9 cellular contexts compared by ENCODE assay signal in the genomic region with DNA sequence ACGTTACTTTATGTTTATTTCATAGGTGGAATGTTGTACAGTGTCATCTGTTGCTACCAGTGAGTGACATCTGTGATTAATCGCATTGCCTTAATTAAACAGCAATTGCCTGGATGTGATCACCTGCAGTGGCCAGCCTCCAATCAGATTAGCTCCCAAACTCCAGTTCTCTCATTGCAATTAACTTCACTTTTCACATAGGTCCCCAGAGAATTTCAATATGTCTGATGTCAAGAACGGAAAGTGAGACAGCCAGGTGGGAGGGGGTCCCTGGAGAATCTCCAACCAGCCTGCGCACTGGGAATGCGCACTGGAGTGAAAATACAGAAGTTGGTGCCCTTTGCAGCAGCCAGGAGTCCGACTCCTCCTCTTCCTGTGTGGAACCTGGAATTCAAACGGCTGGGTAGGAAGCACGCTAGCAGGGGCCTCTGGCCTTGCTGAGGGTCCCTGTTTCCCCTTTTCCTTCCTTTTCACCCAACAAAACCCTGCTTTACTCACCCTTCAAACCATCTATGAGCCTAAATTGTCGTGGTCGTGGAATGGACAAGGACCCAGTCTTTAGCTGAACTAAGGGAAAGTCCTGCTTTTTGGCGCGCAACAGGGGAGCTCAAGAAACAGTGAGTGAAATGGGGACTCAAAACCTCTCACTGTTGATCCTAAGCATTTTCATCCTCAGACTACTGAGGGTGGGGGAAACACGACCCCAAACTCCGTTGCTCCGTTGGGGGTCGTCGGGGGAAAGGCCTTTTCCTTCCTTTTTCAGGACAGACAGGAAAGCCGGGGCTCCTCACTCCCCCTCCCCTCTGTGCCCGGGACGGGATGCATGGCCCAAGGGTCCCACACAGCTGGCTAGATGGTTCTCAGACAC.
A peak's percentile ranks its signal among the peaks of the same experiment; 100 is the strongest.
DNase-seq lines count a peak whose midpoint lies in the region; ATAC-seq and TF ChIP-seq lines count a peak whose summit lies in the region.
"Had no signal": no experiment of that assay in that cellular context is flagged by ENCODE, and none has a peak within 500 bp of the region (broad histone marks: within the 10 kb centered on the region; RNA-seq: fewer than 3 reads in every experiment).

No MANE protein-coding gene starts in this region.

- intact Hi-C loops in ovary (cut with DNase I): no loop called here

- 87% methylated on average over 20 of the region's 20 CpGs for WGBS in HUES64
- WGBS in ovary, 3 donors: 6 to 37% (median 17%) methylated on average over 19 to 20 of the region's 20 CpGs

- no peak overlapping the region for H3K27ac Mint-ChIP-seq in activated naive CD4-positive, alpha-beta T cell treated with anti-CD3 and anti-CD28 coated beads, Interleukin-2, amount 50 U/mL, for 72 hours
- H3K27ac Mint-ChIP-seq: IgD-negative memory B cell had no signal

- H3K9me3 ChIP-seq in HUES64 (ENCODE audit: insufficient read depth, low read depth, low read length) (no peaks in the 10 kb centered on the region), SK-N-MC (ENCODE audit: low read depth, low read length) (no peaks in the 10 kb centered on the region), ovary (no peaks in the 10 kb centered on the region)

- H3K4me1 ChIP-seq in HUES64 (ENCODE audit: insufficient read depth, low read length) (no peaks in the 10 kb centered on the region; the same call in 1 of the 2 replicates), foreskin keratinocyte (peaks cover 4% of the 10 kb centered on the region), ovary (ENCODE audit: insufficient read depth) (peaks cover 1% of the 10 kb centered on the region)

- H3K4me3 ChIP-seq in GM08714 (ENCODE audit: low read length) (peak overlapping the region; percentile 60), HUES64 (ENCODE audit: low read length) (peak overlapping the region; percentile 62), SK-N-MC (peak overlapping the region; percentile 78), ovary (peak overlapping the region; percentile 35)

- DNase-seq in SK-N-MC (ENCODE audit: low read depth, low spot score): no peak
- DNase-seq in foreskin keratinocyte: peak; percentile 27 to 58
- peak; percentile 19 to 68 (median 46) for DNase-seq in ovary
- DNase-seq in NCI-H1694 (lab: John Stamatoyannopoulos, UW): no peak
- no peak for DNase-seq in activated naive CD4-positive, alpha-beta T cell treated with anti-CD3 and anti-CD28 coated beads, Interleukin-2, amount 50 U/mL, for 72 hours (ENCODE audit: low spot score in 2 of 2)

- peaks cover 0 to 4% of the 10 kb centered on the region in 2 donors for H3K9me3 Mint-ChIP-seq in activated naive CD4-positive, alpha-beta T cell treated with anti-CD3 and anti-CD28 coated beads, Interleukin-2, amount 50 U/mL, for 72 hours

- peak overlapping the region; percentile 63 for H3K9ac ChIP-seq in HUES64 (ENCODE audit: low read depth, low read length)
- H3K9ac ChIP-seq in SK-N-MC (ENCODE audit: insufficient read length): peak overlapping the region; percentile 84

- H3K36me3 Mint-ChIP-seq in activated naive CD4-positive, alpha-beta T cell treated with anti-CD3 and anti-CD28 coated beads, Interleukin-2, amount 50 U/mL, for 72 hours: peaks cover 0 to 4% of the 10 kb centered on the region in 2 donors
- H3K36me3 Mint-ChIP-seq: IgD-negative memory B cell had no signal

- ATAC-seq in foreskin keratinocyte: peak; percentile 95
- ATAC-seq in activated naive CD4-positive, alpha-beta T cell treated with anti-CD3 and anti-CD28 coated beads, Interleukin-2, amount 50 U/mL, for 72 hours: no peak
- ATAC-seq in GM21737 (IDR thresholded peaks at IDR 0.05; ENCODE audit: unreplicated experiment): no peak

- H3K36me3 ChIP-seq in HUES64 (ENCODE audit: insufficient read depth, low read length): no peaks in the 10 kb centered on the region
- H3K36me3 ChIP-seq in SK-N-MC (ENCODE audit: insufficient read depth, low read length): no peaks in the 10 kb centered on the region
- no peaks in the 10 kb centered on the region for H3K36me3 ChIP-seq in ovary

- TF ChIP-seq CTCF in foreskin keratinocyte (conservative IDR thresholded peaks at IDR 0.05) (peak; percentile 30), ovary (IDR thresholded peaks at IDR 0.05) (no peak)

- H3K27me3 ChIP-seq in HUES64 (ENCODE audit: insufficient read depth, low read length): no peaks in the 10 kb centered on the region
- H3K27me3 ChIP-seq in foreskin keratinocyte: no peaks in the 10 kb centered on the region
- peaks cover 2% of the 10 kb centered on the region for H3K27me3 ChIP-seq in ovary

- no peak for TF ChIP-seq EP300 in ovary (IDR thresholded peaks at IDR 0.05)

- no peak for TF ChIP-seq POLR2A in ovary (IDR thresholded peaks at IDR 0.05)

- H3K27ac ChIP-seq in HUES64 (ENCODE audit: low read depth, low read length) (0 out of 2 replicates have a peak overlapping the region, but pooled peaks have one; percentile 22), SK-N-MC (peak overlapping the region; percentile 68), foreskin keratinocyte (peak overlapping the region; percentile 78), ovary (no peak overlapping the region)

Comparison
In these comparisons a context has a peak if more than half of its experiments do, and no peak if none do; other contexts are left out.
1. H3K27ac ChIP-seq: peak in HUES64 (single experiment), SK-N-MC (single experiment) and foreskin keratinocyte (single experiment); none in ovary (0 of 2).
2. DNase-seq: peak in foreskin keratinocyte (2 of 2) and ovary (5 of 5); none in SK-N-MC (single experiment), NCI-H1694 (single experiment) and activated naive CD4-positive, alpha-beta T cell treated with anti-CD3 and anti-CD28 coated beads, Interleukin-2, amount 50 U/mL, for 72 hours (0 of 2).
3. Peak in every context shown above with its lines, with median percentiles within 50 percentile points of each other: H3K4me3 ChIP-seq.